Comparison of ENCODE assay signal across 9 cellular contexts in genomic region chr10:127875916-127876315, GRCh38. TPM values are rescaled to one million over a fixed set of nuclear protein-coding genes. Genes with fewer than 3 reads are reported as not detected.
"Had no signal": no experiment of that assay in that cellular context is flagged by ENCODE, and none has a peak within 500 bp of the region (broad histone marks: within the 10 kb centered on the region; RNA-seq: fewer than 3 reads in every experiment).

No MANE protein-coding gene starts in this region.

- H3K27ac Mint-ChIP-seq: GM23338, H9, HFFc6 had no signal

- H2AFZ ChIP-seq: GM23338 had no signal

- DNase-seq: H9, HCEC 1CT, HFFc6, IMR-90 had no signal

- H3K4me1 Mint-ChIP-seq: GM23338, H9 had no signal

- H3K4me2 ChIP-seq: GM23338 had no signal

- H3K4me3 Mint-ChIP-seq: GM23338, H9, HFFc6 had no signal

- H3K9me3 Mint-ChIP-seq: GM23338, H9 had no signal

- H3K4me3 ChIP-seq: GM23338, K562 had no signal

- FAIRE-seq: H1, H54, HTR-8/SVneo, K562 had no signal

RNA-seq across cellular contexts. Expression of gene CLRN3, which starts 16.8 kb away (rescaled TPM):
- total RNA-seq: GM23338, H1, H9, HFFc6, IMR-90, K562 had no signal
- polyA plus RNA-seq: GM23338, H1, IMR-90, K562 had no signal
